In the genomic region with DNA sequence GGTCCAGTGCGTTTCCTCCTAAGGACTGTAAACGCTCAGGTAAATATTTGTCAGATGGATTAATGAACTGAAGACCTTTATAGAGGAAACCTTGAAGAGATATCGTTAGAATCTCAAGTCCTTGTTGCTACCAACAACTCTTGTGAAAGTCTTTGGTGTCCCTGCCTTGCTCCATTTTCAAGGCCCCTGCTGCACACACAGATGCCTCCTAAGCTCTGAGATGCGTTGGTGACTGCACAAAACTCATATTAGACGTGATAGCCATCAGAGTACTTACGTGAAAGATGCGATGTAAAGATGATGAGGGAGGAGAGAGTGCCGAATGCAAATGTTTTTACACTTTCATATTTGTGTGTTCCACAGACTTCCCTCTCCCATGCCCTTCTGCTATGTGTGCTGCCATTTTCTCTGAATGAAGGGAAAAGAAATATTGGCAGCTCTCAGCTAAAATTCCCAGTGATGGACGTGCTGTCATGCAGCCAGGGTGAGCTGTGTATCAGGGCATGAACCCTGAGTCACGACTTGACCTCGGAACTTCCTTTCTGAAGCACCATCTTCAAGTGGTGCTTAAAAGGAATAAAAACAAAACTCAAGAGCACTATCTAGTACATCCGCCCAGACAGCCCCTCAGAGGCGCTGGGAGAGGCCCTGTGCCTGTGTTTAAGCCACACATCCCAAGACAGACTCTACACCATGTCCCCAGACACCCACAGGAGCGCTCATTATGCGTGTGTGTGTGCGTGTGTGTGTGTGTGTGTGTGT, we compare ENCODE assay signal across 12 cellular contexts.
DNase-seq lines count a peak whose midpoint lies in the region; ATAC-seq, FAIRE-seq and TF ChIP-seq lines count a peak whose summit lies in the region.
"Had no signal": no experiment of that assay in that cellular context is flagged by ENCODE, and none has a peak within 500 bp of the region (broad histone marks: within the 10 kb centered on the region; RNA-seq: fewer than 3 reads in every experiment).

No MANE protein-coding gene starts in this region.

- POLR2A ChIA-PET in K562 (lab: Yijun Ruan, JAX), result no interaction called here

- no peak overlapping the region for H3K4me3 Mint-ChIP-seq in activated naive CD4-positive, alpha-beta T cell treated with anti-CD3 and anti-CD28 coated beads for 36 hours
- H3K4me3 Mint-ChIP-seq in T-helper 1 cell treated with Interleukin-12 subunit alpha and Interleukin-12 subunit beta and Interleukin-4 antibody, amounts not matched to agents 30 μg/mL and 1 μg/mL, for 36 hours, result peak overlapping the region; percentile 37

- TF ChIP-seq POLR2A in K562 (conservative IDR thresholded peaks at IDR 0.05) (no peak), thyroid gland (IDR thresholded peaks at IDR 0.05) (no peak)

- TF ChIP-seq EP300 in K562 (IDR thresholded peaks at IDR 0.05; ENCODE audit: low read length), result no peak

- DNase-seq in activated naive CD4-positive, alpha-beta T cell treated with anti-CD3 and anti-CD28 coated beads for 36 hours, result peak; percentile 62
- no peak for DNase-seq in activated naive CD4-positive, alpha-beta T cell (lab: John Stamatoyannopoulos, UW)
- DNase-seq in K562 (ENCODE audit: extremely low read depth in 1 of 4, low spot score in 3 of 4) (no peak), thyroid gland (peak; percentile 44 to 52), COLO829 (ENCODE audit: low spot score) (no peak), SIG-M5 (lab: John Stamatoyannopoulos, UW) (no peak)
- DNase-seq: mammary epithelial cell, NCI-H446 treated with DMSO at 0.1 percent for 48 hours, right lobe of liver had no signal

- WGBS in K562 (ENCODE audit: insufficient coverage, low coverage, missing lambda C conversion rate), result 3% methylated on average over 16 of the region's 16 CpGs
- 54 to 59% methylated on average over 13 to 16 of the region's 16 CpGs for WGBS in thyroid gland, 2 donors

- ATAC-seq in K562 (no peak), HG03571 (IDR thresholded peaks at IDR 0.05; ENCODE audit: unreplicated experiment) (no peak)

- H3K27me3 ChIP-seq in K562 (ENCODE audit: control insufficient read depth in 2 of 2, insufficient read depth in 2 of 2, low read length in 2 of 2) (peaks cover 25 to 44% of the 10 kb centered on the region in 2 experiments), thyroid gland (no peaks in the 10 kb centered on the region)
- H3K27me3 ChIP-seq: right lobe of liver had no signal

- H3K4me1 Mint-ChIP-seq in activated naive CD4-positive, alpha-beta T cell treated with anti-CD3 and anti-CD28 coated beads for 36 hours (ENCODE audit: low read depth), result peaks cover 48% of the 10 kb centered on the region
- peaks cover 47% of the 10 kb centered on the region for H3K4me1 Mint-ChIP-seq in T-helper 1 cell treated with Interleukin-12 subunit alpha and Interleukin-12 subunit beta and Interleukin-4 antibody, amounts not matched to agents 30 μg/mL and 1 μg/mL, for 36 hours (ENCODE audit: low read depth)

- H3K36me3 ChIP-seq in K562 (ENCODE audit: control insufficient read depth, insufficient read depth, low read length), result no peaks in the 10 kb centered on the region
- no peaks in the 10 kb centered on the region for H3K36me3 ChIP-seq in thyroid gland
- H3K36me3 ChIP-seq: right lobe of liver had no signal

- peaks cover 3% of the 10 kb centered on the region for H3K9me3 Mint-ChIP-seq in activated naive CD4-positive, alpha-beta T cell treated with anti-CD3 and anti-CD28 coated beads for 36 hours
- no peaks in the 10 kb centered on the region for H3K9me3 Mint-ChIP-seq in T-helper 1 cell treated with Interleukin-12 subunit alpha and Interleukin-12 subunit beta and Interleukin-4 antibody, amounts not matched to agents 30 μg/mL and 1 μg/mL, for 36 hours

- peaks cover 0 to 4% of the 10 kb centered on the region in 2 experiments; a peak in 2 of 5 replicates for H3K4me1 ChIP-seq in K562 (replicated peaks in 1 of 2; ENCODE audit: control insufficient read depth in 2 of 2, insufficient read depth in 2 of 2, low read length in 2 of 2)
- peaks cover 0 to 29% of the 10 kb centered on the region in 2 donors for H3K4me1 ChIP-seq in thyroid gland
- H3K4me1 ChIP-seq: right lobe of liver had no signal

- H3K9me3 ChIP-seq in K562 (replicated peaks; ENCODE audit: control insufficient read depth, insufficient read depth, low read depth, low read length) (no peaks in the 10 kb centered on the region), thyroid gland (no peaks in the 10 kb centered on the region)
- H3K9me3 ChIP-seq: right lobe of liver had no signal

- intact Hi-C loops in activated naive CD4-positive, alpha-beta T cell treated with anti-CD3 and anti-CD28 coated beads for 36 hours (cut with micrococcal nuclease), result no loop called here
- intact Hi-C loops in K562 (cut with micrococcal nuclease), result loop anchor here (10.0 kb wide), 1 partner anchor 56 kb away; no protein-coding TSS in a partner anchor
- intact Hi-C loops in thyroid gland (cut with DNase I), result no loop called here

- H3K27ac ChIP-seq in K562 (ENCODE audit: extremely low read depth, low read depth, low read length) (no peak overlapping the region), thyroid gland (no peak overlapping the region)
- H3K27ac ChIP-seq: right lobe of liver, SK-N-MC had no signal

- no peak overlapping the region for H3K9ac ChIP-seq in K562 (ENCODE audit: insufficient read depth in 1 of 2, low read depth in 2 of 2, low read length in 2 of 2)

- no peaks in the 10 kb centered on the region for H3K27me3 Mint-ChIP-seq in activated naive CD4-positive, alpha-beta T cell treated with anti-CD3 and anti-CD28 coated beads for 36 hours (ENCODE audit: low read depth)
- H3K27me3 Mint-ChIP-seq in T-helper 1 cell treated with Interleukin-12 subunit alpha and Interleukin-12 subunit beta and Interleukin-4 antibody, amounts not matched to agents 30 μg/mL and 1 μg/mL, for 36 hours (ENCODE audit: low read depth), result no peaks in the 10 kb centered on the region

- CTCF ChIA-PET in activated naive CD4-positive, alpha-beta T cell treated with anti-CD3 and anti-CD28 coated beads for 36 hours (lab: Charles Lee), result interaction anchor here (0.5 to 1.6 kb wide), 6 partner anchors 8 to 393 kb away, joined by 3 to 15 read pairs (median 4); no protein-coding TSS in a partner anchor
- CTCF ChIA-PET in K562 (lab: Yijun Ruan, JAX; ENCODE audit: low intra/inter-chr PET ratio), result interaction anchor here (0.7 kb wide), 1 partner anchor 909 kb away, joined by 3 read pairs; no protein-coding TSS in a partner anchor

- no peak for FAIRE-seq in K562 (lab: Jason Lieb, UNC)

- no peak overlapping the region for H3K4me2 ChIP-seq in K562 (ENCODE audit: insufficient read depth, low read length)

- in situ Hi-C loops in K562 (cut with MboI), result no loop called here

- H3K36me3 Mint-ChIP-seq in activated naive CD4-positive, alpha-beta T cell treated with anti-CD3 and anti-CD28 coated beads for 36 hours (ENCODE audit: low read depth), result peaks cover 4% of the 10 kb centered on the region
- peaks cover 8% of the 10 kb centered on the region for H3K36me3 Mint-ChIP-seq in T-helper 1 cell treated with Interleukin-12 subunit alpha and Interleukin-12 subunit beta and Interleukin-4 antibody, amounts not matched to agents 30 μg/mL and 1 μg/mL, for 36 hours (ENCODE audit: low read depth)

- TF ChIP-seq RAD21 in K562 (CRISPR knock-in tag; conservative IDR thresholded peaks at IDR 0.05 in 1 of 2, IDR thresholded peaks at IDR 0.05 in 1 of 2), result no peak

- no TSS peak for BruUV-seq in K562 (replicated peaks; lab: Mats Ljungman, UMichigan)

- no peaks in the 10 kb centered on the region for H4K20me1 ChIP-seq in K562 (replicated peaks; ENCODE audit: control insufficient read depth, insufficient read depth, low read length)

- H3K9me1 ChIP-seq in K562 (ENCODE audit: control insufficient read depth, insufficient read depth, low read length), result no peaks in the 10 kb centered on the region

- H3K27ac Mint-ChIP-seq in activated naive CD4-positive, alpha-beta T cell treated with anti-CD3 and anti-CD28 coated beads for 36 hours, result no peak overlapping the region
- peak overlapping the region; percentile 45 for H3K27ac Mint-ChIP-seq in T-helper 1 cell treated with Interleukin-12 subunit alpha and Interleukin-12 subunit beta and Interleukin-4 antibody, amounts not matched to agents 30 μg/mL and 1 μg/mL, for 36 hours

- H3K4me3 ChIP-seq in K562, result no peak overlapping the region
- no peak overlapping the region for H3K4me3 ChIP-seq in thyroid gland (replicated peaks in 1 of 3)
- H3K4me3 ChIP-seq: right lobe of liver, SK-N-MC had no signal

- H3K79me2 ChIP-seq in K562 (ENCODE audit: control insufficient read depth, insufficient read depth, low read length), result no peaks in the 10 kb centered on the region

- no peak overlapping the region for H2AFZ ChIP-seq in K562 (ENCODE audit: low read depth, low read length)

- TF ChIP-seq CTCF in K562 (IDR thresholded peaks at IDR 0.05 in 2 of 3, conservative IDR thresholded peaks at IDR 0.05 in 1 of 3; ENCODE audit: insufficient read depth in 2 of 3, low read depth in 1 of 3, low read length in 3 of 3), result no peak
- TF ChIP-seq CTCF in thyroid gland (IDR thresholded peaks at IDR 0.05), result no peak

TF ChIP-seq in K562, 482 proteins besides CTCF, POLR2A, EP300 and RAD21 (continues in another document):
- TF ChIP-seq, protein P1, sequence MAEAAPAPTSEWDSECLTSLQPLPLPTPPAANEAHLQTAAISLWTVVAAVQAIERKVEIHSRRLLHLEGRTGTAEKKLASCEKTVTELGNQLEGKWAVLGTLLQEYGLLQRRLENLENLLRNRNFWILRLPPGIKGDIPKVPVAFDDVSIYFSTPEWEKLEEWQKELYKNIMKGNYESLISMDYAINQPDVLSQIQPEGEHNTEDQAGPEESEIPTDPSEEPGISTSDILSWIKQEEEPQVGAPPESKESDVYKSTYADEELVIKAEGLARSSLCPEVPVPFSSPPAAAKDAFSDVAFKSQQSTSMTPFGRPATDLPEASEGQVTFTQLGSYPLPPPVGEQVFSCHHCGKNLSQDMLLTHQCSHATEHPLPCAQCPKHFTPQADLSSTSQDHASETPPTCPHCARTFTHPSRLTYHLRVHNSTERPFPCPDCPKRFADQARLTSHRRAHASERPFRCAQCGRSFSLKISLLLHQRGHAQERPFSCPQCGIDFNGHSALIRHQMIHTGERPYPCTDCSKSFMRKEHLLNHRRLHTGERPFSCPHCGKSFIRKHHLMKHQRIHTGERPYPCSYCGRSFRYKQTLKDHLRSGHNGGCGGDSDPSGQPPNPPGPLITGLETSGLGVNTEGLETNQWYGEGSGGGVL (CRISPR knock-in tag; IDR thresholded peaks at IDR 0.05), result no peak
- no peak for TF ChIP-seq TAL1 (IDR thresholded peaks at IDR 0.05)
- TF ChIP-seq NR2C2 (CRISPR knock-in tag; IDR thresholded peaks at IDR 0.05), result no peak
- TF ChIP-seq NR2C2 (tag; IDR thresholded peaks at IDR 0.05), result peak; percentile 25; the same call in 1 of the 2 replicates
- TF ChIP-seq, protein P2, sequence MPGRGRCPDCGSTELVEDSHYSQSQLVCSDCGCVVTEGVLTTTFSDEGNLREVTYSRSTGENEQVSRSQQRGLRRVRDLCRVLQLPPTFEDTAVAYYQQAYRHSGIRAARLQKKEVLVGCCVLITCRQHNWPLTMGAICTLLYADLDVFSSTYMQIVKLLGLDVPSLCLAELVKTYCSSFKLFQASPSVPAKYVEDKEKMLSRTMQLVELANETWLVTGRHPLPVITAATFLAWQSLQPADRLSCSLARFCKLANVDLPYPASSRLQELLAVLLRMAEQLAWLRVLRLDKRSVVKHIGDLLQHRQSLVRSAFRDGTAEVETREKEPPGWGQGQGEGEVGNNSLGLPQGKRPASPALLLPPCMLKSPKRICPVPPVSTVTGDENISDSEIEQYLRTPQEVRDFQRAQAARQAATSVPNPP (IDR thresholded peaks at IDR 0.05; ENCODE audit: borderline replicate concordance, insufficient read depth, insufficient read length), result no peak

Comparison
In these comparisons a context has a peak if more than half of its experiments do, and no peak if none do; other contexts are left out.
1. DNase-seq: peak in activated naive CD4-positive, alpha-beta T cell treated with anti-CD3 and anti-CD28 coated beads for 36 hours (single experiment) and thyroid gland (2 of 2); none in activated naive CD4-positive, alpha-beta T cell (0 of 4), K562 (0 of 4), COLO829 (single experiment) and SIG-M5 (single experiment).